In genomic region chr1:207861442-207862177, GRCh38 we compare ENCODE assay signal across 10 cellular contexts. TPM values are rescaled to one million over a fixed set of nuclear protein-coding genes. Genes with fewer than 3 reads are reported as not detected.
A peak's percentile ranks its signal among the peaks of the same experiment; 100 is the strongest.
DNase-seq lines count a peak whose midpoint lies in the region; ATAC-seq and TF ChIP-seq lines count a peak whose summit lies in the region.
"Had no signal": no experiment of that assay in that cellular context is flagged by ENCODE, and none has a peak within 500 bp of the region (broad histone marks: within the 10 kb centered on the region; RNA-seq: fewer than 3 reads in every experiment).

No MANE protein-coding gene starts in this region.

- ATAC-seq in Right ventricle myocardium superior (ENCODE audit: poor library complexity), result no peak
- ATAC-seq in activated B cell treated with CpG ODN at 0.5 μM for 24 hours (ENCODE audit: low read depth), result no peak
- ATAC-seq in effector memory CD8-positive, alpha-beta T cell (replicated peaks), result peak; percentile 84

- intact Hi-C loops in left ventricle myocardium inferior (cut with micrococcal nuclease) (no loop called here), Right ventricle myocardium superior (cut with DNase I) (no loop called here), activated B cell treated with CpG ODN at 0.5 μM for 24 hours (cut with micrococcal nuclease) (no loop called here), tibial artery (cut with DNase I; ENCODE audit: low total_unique reads) (no loop called here)

- H3K4me3 Mint-ChIP-seq in activated B cell treated with CpG ODN at 0.5 μM for 24 hours, result no peak overlapping the region
- peak overlapping the region in 1 of 2 donors; percentile 67 for H3K4me3 Mint-ChIP-seq in effector memory CD8-positive, alpha-beta T cell

- no peak for TF ChIP-seq CTCF in left ventricle myocardium inferior (IDR thresholded peaks at IDR 0.05; ENCODE audit: borderline replicate concordance)
- no peak for TF ChIP-seq CTCF in activated B cell treated with CpG ODN at 0.5 μM for 24 hours (IDR thresholded peaks at IDR 0.05)
- no peak for TF ChIP-seq CTCF in tibial artery (IDR thresholded peaks at IDR 0.05)
- no peak for TF ChIP-seq CTCF in foreskin fibroblast (IDR thresholded peaks at IDR 0.05; ENCODE audit: low read depth, low read length)

- peak overlapping the region; percentile 19 for H3K27ac Mint-ChIP-seq in activated B cell treated with CpG ODN at 0.5 μM for 24 hours
- peak overlapping the region in 1 of 2 donors; percentile 93 for H3K27ac Mint-ChIP-seq in effector memory CD8-positive, alpha-beta T cell

- no peaks in the 10 kb centered on the region for H3K9me3 Mint-ChIP-seq in activated B cell treated with CpG ODN at 0.5 μM for 24 hours
- no peaks in the 10 kb centered on the region for H3K9me3 Mint-ChIP-seq in effector memory CD8-positive, alpha-beta T cell

- H3K27ac ChIP-seq in left ventricle myocardium inferior (replicated peaks), result peak overlapping the region; percentile 20
- H3K27ac ChIP-seq in tibial artery, result peak overlapping the region; percentile 4 to 24

- peaks cover 94% of the 10 kb centered on the region for H3K4me1 ChIP-seq in left ventricle myocardium inferior
- H3K4me1 ChIP-seq in tibial artery, result peaks cover 6 to 75% (median 51%) of the 10 kb centered on the region in 4 donors

- H3K27me3 ChIP-seq in left ventricle myocardium inferior (ENCODE audit: low read depth), result no peaks in the 10 kb centered on the region
- H3K27me3 ChIP-seq in tibial artery, result no peaks in the 10 kb centered on the region

- H3K36me3 Mint-ChIP-seq in activated B cell treated with CpG ODN at 0.5 μM for 24 hours (ENCODE audit: low read depth), result peaks cover 44% of the 10 kb centered on the region
- peaks cover 13% of the 10 kb centered on the region for H3K36me3 Mint-ChIP-seq in effector memory CD8-positive, alpha-beta T cell (ENCODE audit: insufficient read depth)

- peaks cover 53% of the 10 kb centered on the region for H3K4me1 Mint-ChIP-seq in activated B cell treated with CpG ODN at 0.5 μM for 24 hours
- H3K4me1 Mint-ChIP-seq in effector memory CD8-positive, alpha-beta T cell (ENCODE audit: low read depth in 2 of 2), result peaks cover 44 to 60% of the 10 kb centered on the region in 2 donors

- DNase-seq in left ventricle myocardium inferior (no peak), Right ventricle myocardium superior (no peak), activated B cell treated with CpG ODN at 0.5 μM for 24 hours (no peak), tibial artery (no peak), foreskin fibroblast (no peak), hypothalamus (lab: John Stamatoyannopoulos, UW) (no peak), H4 (ENCODE audit: low spot score) (no peak)
- DNase-seq in effector memory CD8-positive, alpha-beta T cell, result peak; percentile 33 to 47 (median 40)

- no peaks in the 10 kb centered on the region for H3K9me3 ChIP-seq in left ventricle myocardium inferior (replicated peaks)
- H3K9me3 ChIP-seq in tibial artery, result no peaks in the 10 kb centered on the region

- no peaks in the 10 kb centered on the region for H3K27me3 Mint-ChIP-seq in activated B cell treated with CpG ODN at 0.5 μM for 24 hours
- no peaks in the 10 kb centered on the region for H3K27me3 Mint-ChIP-seq in effector memory CD8-positive, alpha-beta T cell

- peaks cover 25% of the 10 kb centered on the region for H3K36me3 ChIP-seq in left ventricle myocardium inferior
- H3K36me3 ChIP-seq in tibial artery, result peaks cover 0 to 10% (median 5%) of the 10 kb centered on the region in 3 donors

- CTCF ChIA-PET in activated B cell treated with CpG ODN at 0.5 μM for 24 hours (lab: Charles Lee), result interaction anchor here (2.9 to 17.8 kb wide), 2 partner anchors 23 to 32 kb away, joined by 8 to 397 read pairs; no protein-coding TSS in a partner anchor

- POLR2A ChIA-PET in activated B cell treated with CpG ODN at 0.5 μM for 24 hours (lab: Charles Lee), result interaction anchor here (17.4 kb wide), 1 partner anchor 37 kb away, joined by 547 read pairs; no protein-coding TSS in a partner anchor

- H3K4me3 ChIP-seq in left ventricle myocardium inferior (no peak overlapping the region), tibial artery (no peak overlapping the region), foreskin fibroblast (ENCODE audit: low read depth in 1 of 2, low read length in 2 of 2) (no peak overlapping the region)

RNA-seq across cellular contexts. Expression of gene CD34, which starts 49.3 kb away (rescaled TPM):
- total RNA-seq in left ventricle myocardium inferior (69.6 TPM), Right ventricle myocardium superior (72.5 TPM), activated B cell treated with CpG ODN at 0.5 μM for 24 hours (not detected in 2 replicates)
- 0.06 TPM in 1 of 2 replicates, not detected in the other for total RNA-seq in H4 (2014; rRNA removed; shearing (Covaris generic))
- total RNA-seq: HT-29, SK-MEL-5 had no signal

Comparison
In these comparisons a context has a peak if more than half of its experiments do, and no peak if none do; other contexts are left out.
1. DNase-seq: peak in effector memory CD8-positive, alpha-beta T cell (3 of 3); none in left ventricle myocardium inferior (single experiment), Right ventricle myocardium superior (single experiment), activated B cell treated with CpG ODN at 0.5 μM for 24 hours (single experiment), tibial artery (0 of 2), foreskin fibroblast (0 of 2), hypothalamus (0 of 51) and H4 (single experiment).
2. RNA of gene CD34, which starts 49.3 kb away (total RNA-seq): 72.5 TPM in Right ventricle myocardium superior (single experiment) and 69.6 TPM in left ventricle myocardium inferior (single experiment); 0.06 TPM in H4 and not detected in activated B cell treated with CpG ODN at 0.5 μM for 24 hours; every median in the first group is over 10 times any median in the second.